1 cellular context compared by ENCODE assay signal in genomic region chr11:124920870-124921609, GRCh38.
TF ChIP-seq lines count a peak whose summit lies in the region.

No MANE protein-coding gene starts in this region.

TF ChIP-seq in H1, 55 proteins besides CTCF, POLR2A, EP300 and RAD21:
- 0 out of 2 replicates have a peak, but pooled peaks have one; percentile 26 for TF ChIP-seq PHF8 (conservative IDR thresholded peaks at IDR 0.05; ENCODE audit: low read depth, low read length)
- TF ChIP-seq RBBP5 (IDR thresholded peaks at IDR 0.05; ENCODE audit: borderline replicate concordance, low read depth, low read length), result peak; percentile 38; the same call in 1 of the 2 replicates
- peak; percentile 63 for TF ChIP-seq EZH2 (IDR thresholded peaks at IDR 0.05; ENCODE audit: low read depth, low read length, severe bottlenecking)
- no peak for TF ChIP-seq TAF7 (optimal IDR thresholded peaks at IDR 0.05; ENCODE audit: borderline replicate concordance, low read depth, low read length)
- TF ChIP-seq ASH2L (IDR thresholded peaks at IDR 0.05; ENCODE audit: low read length), result peak; percentile 43
- peak; percentile 64; the same call in 1 of the 2 replicates for TF ChIP-seq TEAD4 (IDR thresholded peaks at IDR 0.05; ENCODE audit: low read depth, low read length)
- TF ChIP-seq SUZ12 (IDR thresholded peaks at IDR 0.05; ENCODE audit: low read length), result peak; percentile 78
- TF ChIP-seq E2F6 (IDR thresholded peaks at IDR 0.05), result peak; percentile 94
- TF ChIP-seq KDM4A (IDR thresholded peaks at IDR 0.05; ENCODE audit: low read depth, low read length, severe bottlenecking), result peak; percentile 94
- no peak for TF ChIP-seq SIRT6 (IDR thresholded peaks at IDR 0.05; ENCODE audit: low read length)
- peak; percentile 94 for TF ChIP-seq MAX (IDR thresholded peaks at IDR 0.05)
- TF ChIP-seq USF2 (IDR thresholded peaks at IDR 0.05; ENCODE audit: low read length), result 0 out of 2 replicates have a peak, but pooled peaks have one; percentile 18
- TF ChIP-seq SAP30 (IDR thresholded peaks at IDR 0.05; ENCODE audit: insufficient read depth, insufficient replicate concordance, low read length), result no peak
